15 cellular contexts compared by ENCODE assay signal in genomic region chr12:39616251-39616650, GRCh38. TPM values are rescaled to one million over a fixed set of nuclear protein-coding genes. Genes with fewer than 3 reads are reported as not detected.
DNase-seq lines count a peak whose midpoint lies in the region; ATAC-seq and FAIRE-seq lines count a peak whose summit lies in the region.
"Had no signal": no experiment of that assay in that cellular context is flagged by ENCODE, and none has a peak within 500 bp of the region (broad histone marks: within the 10 kb centered on the region; RNA-seq: fewer than 3 reads in every experiment).

No MANE protein-coding gene starts in this region.

- peaks cover 9% of the 10 kb centered on the region for H3K36me3 Mint-ChIP-seq in activated naive CD4-positive, alpha-beta T cell treated with anti-CD3 and anti-CD28 coated beads, Interleukin-2, amount 50 U/mL, for 24 hours
- peaks cover 33% of the 10 kb centered on the region for H3K36me3 Mint-ChIP-seq in activated naive CD8-positive, alpha-beta T cell treated with anti-CD3 and anti-CD28 coated beads, Interleukin-2, amount 10 ng/mL, durations not matched to agents 7 days and 5 days

- POLR2A ChIA-PET in activated naive CD8-positive, alpha-beta T cell treated with anti-CD3 and anti-CD28 coated beads, Interleukin-2, amount 10 ng/mL, durations not matched to agents 7 days and 5 days (lab: Charles Lee) = interaction anchor here (1.0 to 1.4 kb wide), 2 partner anchors 11 to 70 kb away, joined by 3 to 4 read pairs; no protein-coding TSS in a partner anchor

- no peaks in the 10 kb centered on the region for H3K9me3 ChIP-seq in subcutaneous abdominal adipose tissue (ENCODE audit: control insufficient read depth in 5 of 5, low read length in 5 of 5)
- H3K9me3 ChIP-seq: breast epithelium, upper lobe of left lung had no signal

- H3K4me3 ChIP-seq in subcutaneous abdominal adipose tissue (ENCODE audit: low read depth in 1 of 5, low read length in 5 of 5) = peak overlapping the region; percentile 67 to 89 (median 77)
- H3K4me3 ChIP-seq: upper lobe of left lung had no signal

- DNase-seq in activated naive CD4-positive, alpha-beta T cell treated with anti-CD3 and anti-CD28 coated beads, Interleukin-2, amount 50 U/mL, for 16 hours = no peak
- DNase-seq in GM19239 (ENCODE audit: insufficient read length, low spot score) = no peak
- no peak for DNase-seq in activated naive CD8-positive, alpha-beta T cell treated with anti-CD3 and anti-CD28 coated beads, Interleukin-2, amount 10 ng/mL, durations not matched to agents 7 days and 5 days
- DNase-seq in AG08395 (ENCODE audit: low spot score) = no peak
- DNase-seq in SKM-1 treated with dmso at 0.1 percent for 144 hours (lab: John Stamatoyannopoulos, UW; ENCODE audit: unreplicated experiment) = no peak
- DNase-seq: foreskin melanocyte; NCI-H187; stimulated activated CD4-positive, alpha-beta T cell treated with anti-CD3 and anti-CD28 coated beads, Interleukin-15, amount 100 ng/mL, for 24 hours; upper lobe of left lung had no signal

- no peaks in the 10 kb centered on the region for H3K36me3 ChIP-seq in subcutaneous abdominal adipose tissue (ENCODE audit: control insufficient read depth in 5 of 5, insufficient read depth in 5 of 5, low read length in 5 of 5)
- H3K36me3 ChIP-seq: breast epithelium, upper lobe of left lung had no signal

- peak; percentile 35 for FAIRE-seq in GM19239 (lab: Jason Lieb, UNC)

- H3K9me3 Mint-ChIP-seq in activated naive CD4-positive, alpha-beta T cell treated with anti-CD3 and anti-CD28 coated beads, Interleukin-2, amount 50 U/mL, for 24 hours = no peaks in the 10 kb centered on the region
- no peaks in the 10 kb centered on the region for H3K9me3 Mint-ChIP-seq in activated naive CD8-positive, alpha-beta T cell treated with anti-CD3 and anti-CD28 coated beads, Interleukin-2, amount 10 ng/mL, durations not matched to agents 7 days and 5 days

- peak overlapping the region; percentile 91 for H3K27ac ChIP-seq in subcutaneous abdominal adipose tissue (ENCODE audit: low read depth, low read length)
- H3K27ac ChIP-seq: breast epithelium, HL-60, upper lobe of left lung had no signal

- H3K27me3 Mint-ChIP-seq in activated naive CD4-positive, alpha-beta T cell treated with anti-CD3 and anti-CD28 coated beads, Interleukin-2, amount 50 U/mL, for 24 hours = no peaks in the 10 kb centered on the region
- H3K27me3 Mint-ChIP-seq in activated naive CD8-positive, alpha-beta T cell treated with anti-CD3 and anti-CD28 coated beads, Interleukin-2, amount 10 ng/mL, durations not matched to agents 7 days and 5 days = no peaks in the 10 kb centered on the region

- H3K4me1 Mint-ChIP-seq in activated naive CD4-positive, alpha-beta T cell treated with anti-CD3 and anti-CD28 coated beads, Interleukin-2, amount 50 U/mL, for 24 hours = peaks cover 54% of the 10 kb centered on the region
- peaks cover 28% of the 10 kb centered on the region for H3K4me1 Mint-ChIP-seq in activated naive CD8-positive, alpha-beta T cell treated with anti-CD3 and anti-CD28 coated beads, Interleukin-2, amount 10 ng/mL, durations not matched to agents 7 days and 5 days

- peaks cover 0 to 32% (median 23%) of the 10 kb centered on the region in 5 donors for H3K4me1 ChIP-seq in subcutaneous abdominal adipose tissue (ENCODE audit: control insufficient read depth in 5 of 5, insufficient read depth in 5 of 5, low read length in 5 of 5)

- ATAC-seq in activated naive CD8-positive, alpha-beta T cell treated with anti-CD3 and anti-CD28 coated beads, Interleukin-2, amount 10 ng/mL, durations not matched to agents 7 days and 5 days (ENCODE audit: low read depth) = no peak
- ATAC-seq in HG02885 (IDR thresholded peaks at IDR 0.05; ENCODE audit: poor library complexity, unreplicated experiment) = no peak
- ATAC-seq: HCT116 had no signal

- peak overlapping the region; percentile 70 for H3K4me3 Mint-ChIP-seq in activated naive CD4-positive, alpha-beta T cell treated with anti-CD3 and anti-CD28 coated beads, Interleukin-2, amount 50 U/mL, for 24 hours
- H3K4me3 Mint-ChIP-seq in activated naive CD8-positive, alpha-beta T cell treated with anti-CD3 and anti-CD28 coated beads, Interleukin-2, amount 10 ng/mL, durations not matched to agents 7 days and 5 days = peak overlapping the region; percentile 91

- peak overlapping the region; percentile 13 to 88 (median 49) for H3K9ac ChIP-seq in subcutaneous abdominal adipose tissue (ENCODE audit: low read length in 5 of 5)

- no peaks in the 10 kb centered on the region for H3K27me3 ChIP-seq in subcutaneous abdominal adipose tissue (ENCODE audit: control insufficient read depth in 5 of 5, insufficient read depth in 4 of 5, low read length in 5 of 5)
- H3K27me3 ChIP-seq: breast epithelium, upper lobe of left lung had no signal

- H3K27ac Mint-ChIP-seq in activated naive CD4-positive, alpha-beta T cell treated with anti-CD3 and anti-CD28 coated beads, Interleukin-2, amount 50 U/mL, for 24 hours = peak overlapping the region; percentile 76
- peak overlapping the region; percentile 68 for H3K27ac Mint-ChIP-seq in activated naive CD8-positive, alpha-beta T cell treated with anti-CD3 and anti-CD28 coated beads, Interleukin-2, amount 10 ng/mL, durations not matched to agents 7 days and 5 days

RNA-seq across cellular contexts. Expression of gene ABCD2, which starts 3.4 kb away (rescaled TPM):
- total RNA-seq in activated naive CD8-positive, alpha-beta T cell treated with anti-CD3 and anti-CD28 coated beads, Interleukin-2, amount 10 ng/mL, durations not matched to agents 7 days and 5 days = 10 to 100 TPM; 30.8 TPM
